ENCODE assay signal across 17 cellular contexts in genomic region chr12:93892431-93893210, GRCh38.
DNase-seq lines count a peak whose midpoint lies in the region; ATAC-seq and TF ChIP-seq lines count a peak whose summit lies in the region.
"Had no signal": no experiment of that assay in that cellular context is flagged by ENCODE, and none has a peak within 500 bp of the region (broad histone marks: within the 10 kb centered on the region; RNA-seq: fewer than 3 reads in every experiment).

No MANE protein-coding gene starts in this region.

- H3K27me3 Mint-ChIP-seq in nephron progenitor cell (ENCODE audit: low read depth, poor library complexity) = peaks cover 8% of the 10 kb centered on the region

- H3K4me1 ChIP-seq in heart left ventricle (peaks cover 10 to 53% (median 34%) of the 10 kb centered on the region in 12 donors), ectodermal cell (ENCODE audit: control insufficient read depth, insufficient read depth, low read length) (peaks cover 4% of the 10 kb centered on the region)

- H3K9me3 ChIP-seq in heart left ventricle (no peaks in the 10 kb centered on the region), ectodermal cell (ENCODE audit: control insufficient read depth, low read length) (no peaks in the 10 kb centered on the region)

- H3K27ac Mint-ChIP-seq in nephron progenitor cell = peak overlapping the region; percentile 99
- H3K27ac Mint-ChIP-seq: natural killer cell treated with Interleukin-12 subunit alpha and Interleukin-12 subunit beta and Interleukin-15 and Interleukin-18, amount 100 ng/mL, for 72 hours; T-helper 1 cell treated with Interleukin-12 subunit alpha and Interleukin-12 subunit beta and Interleukin-4 antibody, amounts not matched to agents 30 μg/mL and 1 μg/mL, for 36 hours had no signal

- no peaks in the 10 kb centered on the region for H3K36me3 Mint-ChIP-seq in nephron progenitor cell (ENCODE audit: low read depth)
- H3K36me3 Mint-ChIP-seq: natural killer cell treated with Interleukin-12 subunit alpha and Interleukin-12 subunit beta and Interleukin-15 and Interleukin-18, amount 100 ng/mL, for 72 hours had no signal

- DNase-seq in heart left ventricle (peak in 1 of 5 donors; percentile 29), cardiac septum (ENCODE audit: low spot score) (no peak), nephron progenitor cell (peak; percentile 16)
- DNase-seq: ACHN; activated CD4-positive, alpha-beta T cell treated with anti-CD3 and anti-CD28 coated beads for 48 hours; activated T-cell treated with anti-CD3 and anti-CD28 coated beads, Interleukin-2, amount 50 U/mL, for 4 hours; foreskin keratinocyte; kidney; NCI-H1092 treated with DMSO at 0.1 percent for 48 hours; NCI-H524 treated with DMSO at 0.1 percent for 48 hours had no signal

- intact Hi-C loops in heart left ventricle (cut with DNase I) (loop anchor here in 9 of 10 donors (5.0 to 10.0 kb wide), 13 partner anchors 58 to 328 kb away; partner anchors contain the start of genes CRADD (in 3 of the 9) and SOCS2 (in 3 of the 9)), cardiac septum (cut with DNase I) (loop anchor here (5.0 kb wide), 2 partner anchors 65 to 105 kb away; no protein-coding TSS in a partner anchor)

- H3K4me3 Mint-ChIP-seq in nephron progenitor cell = peak overlapping the region; percentile 45
- H3K4me3 Mint-ChIP-seq: activated T-cell treated with anti-CD3 and anti-CD28 coated beads, Interleukin-2, amount 50 U/mL, for 4 hours; natural killer cell treated with Interleukin-12 subunit alpha and Interleukin-12 subunit beta and Interleukin-15 and Interleukin-18, amount 100 ng/mL, for 72 hours; T-helper 1 cell treated with Interleukin-12 subunit alpha and Interleukin-12 subunit beta and Interleukin-4 antibody, amounts not matched to agents 30 μg/mL and 1 μg/mL, for 36 hours had no signal

- no peaks in the 10 kb centered on the region for H3K9me3 Mint-ChIP-seq in nephron progenitor cell
- H3K9me3 Mint-ChIP-seq: activated T-cell treated with anti-CD3 and anti-CD28 coated beads, Interleukin-2, amount 50 U/mL, for 4 hours; natural killer cell treated with Interleukin-12 subunit alpha and Interleukin-12 subunit beta and Interleukin-15 and Interleukin-18, amount 100 ng/mL, for 72 hours; T-helper 1 cell treated with Interleukin-12 subunit alpha and Interleukin-12 subunit beta and Interleukin-4 antibody, amounts not matched to agents 30 μg/mL and 1 μg/mL, for 36 hours had no signal

- H3K36me3 ChIP-seq in heart left ventricle = no peaks in the 10 kb centered on the region
- no peaks in the 10 kb centered on the region for H3K36me3 ChIP-seq in ectodermal cell (ENCODE audit: control insufficient read depth, insufficient read depth, low read length)

- H3K4me1 Mint-ChIP-seq in nephron progenitor cell = peaks cover 67% of the 10 kb centered on the region

- H3K4me3 ChIP-seq in heart left ventricle = no peak overlapping the region
- no peak overlapping the region for H3K4me3 ChIP-seq in ectodermal cell (ENCODE audit: insufficient read depth, low read depth, low read length)

- no peak for TF ChIP-seq CTCF in heart left ventricle (IDR thresholded peaks at IDR 0.05)
- TF ChIP-seq CTCF in nephron progenitor cell (IDR thresholded peaks at IDR 0.05) = no peak

- H3K27me3 ChIP-seq in heart left ventricle = no peaks in the 10 kb centered on the region
- no peaks in the 10 kb centered on the region for H3K27me3 ChIP-seq in ectodermal cell (ENCODE audit: control insufficient read depth, insufficient read depth, low read length, poor library complexity, severe bottlenecking)
- H3K27me3 ChIP-seq: foreskin keratinocyte had no signal

- ATAC-seq in heart left ventricle (no peak), GM21529 (IDR thresholded peaks at IDR 0.05; ENCODE audit: unreplicated experiment) (no peak), GM19035 (IDR thresholded peaks at IDR 0.05; ENCODE audit: unreplicated experiment) (no peak), esophagus mucosa (no peak)
- ATAC-seq: activated T-cell treated with anti-CD3 and anti-CD28 coated beads, Interleukin-2, amount 50 U/mL, for 4 hours; foreskin keratinocyte; natural killer cell treated with Interleukin-12 subunit alpha and Interleukin-12 subunit beta and Interleukin-15 and Interleukin-18, amount 100 ng/mL, for 72 hours had no signal

- 57 to 68% (median 61%) methylated on average over 14 of the region's 14 CpGs for WGBS in heart left ventricle, 4 donors
- WGBS in ectodermal cell, 2 experiments = 49 to 53% methylated on average over 14 of the region's 14 CpGs

- no peak for TF ChIP-seq POLR2A in heart left ventricle (IDR thresholded peaks at IDR 0.05)

- peak overlapping the region in 10 of 12 donors; percentile 2 to 89 (median 84) for H3K27ac ChIP-seq in heart left ventricle
- peak overlapping the region; percentile 39 for H3K27ac ChIP-seq in ectodermal cell (ENCODE audit: insufficient read depth, low read depth, low read length, poor library complexity, severe bottlenecking)
- H3K27ac ChIP-seq in temporal lobe (ENCODE audit: low read depth, low read length) = peak overlapping the region; percentile 4
- H3K27ac ChIP-seq: foreskin keratinocyte had no signal

Comparison
In these comparisons a context has a peak if more than half of its experiments do, and no peak if none do; other contexts are left out.
1. H3K27ac ChIP-seq: peak in every context shown above with its lines; median percentile 84 in heart left ventricle; 39 in ectodermal cell; 4 in temporal lobe.